Comparison of ENCODE assay signal across 8 cellular contexts in the genomic region with DNA sequence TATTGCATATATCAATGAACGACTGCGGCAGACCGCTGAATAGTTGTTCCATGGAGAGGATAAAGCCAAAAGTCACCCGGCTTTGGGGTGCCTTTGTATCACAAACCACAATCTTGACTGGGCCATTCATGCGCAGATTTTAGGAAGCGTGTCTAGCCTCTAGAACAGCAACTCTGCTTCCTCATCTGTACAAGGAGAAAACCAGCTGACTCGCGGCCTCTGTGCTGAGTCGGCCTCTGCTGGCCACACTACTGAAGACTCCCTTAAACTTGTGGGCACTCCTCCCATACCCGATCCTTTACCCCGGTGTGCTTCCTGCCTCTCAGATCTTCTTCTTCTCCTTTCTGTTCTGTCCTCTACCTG. TPM values are rescaled to one million over a fixed set of nuclear protein-coding genes. Genes with fewer than 3 reads are reported as not detected.
A peak's percentile ranks its signal among the peaks of the same experiment; 100 is the strongest.
DNase-seq lines count a peak whose midpoint lies in the region; ATAC-seq and TF ChIP-seq lines count a peak whose summit lies in the region.

No MANE protein-coding gene starts in this region.

- WGBS in lung, 2 donors: 13 to 26% methylated on average over 11 of the region's 11 CpGs
- 11 to 23% (median 12%) methylated on average over 11 of the region's 11 CpGs for WGBS in stomach, 5 donors

- H3K9me3 ChIP-seq in lung (ENCODE audit: control insufficient read depth in 2 of 2, insufficient read depth in 1 of 2, low read length in 1 of 2) (no peaks in the 10 kb centered on the region), stomach (no peaks in the 10 kb centered on the region)

- TF ChIP-seq POLR2A in stomach (IDR thresholded peaks at IDR 0.05): no peak

- intact Hi-C loops in dorsolateral prefrontal cortex (cut with DNase I): loop anchor here in 1 of 2 donors (5.0 kb wide), 1 partner anchor 38 kb away; no protein-coding TSS in a partner anchor
- intact Hi-C loops in stomach (cut with DNase I; ENCODE audit: low total_unique reads): loop anchor here (10.0 kb wide), 1 partner anchor 105 kb away; no protein-coding TSS in a partner anchor

- peak overlapping the region; percentile 65 for H3K4me3 Mint-ChIP-seq in T-helper 2 cell treated with Interferon-gamma antibody and Interleukin-4, amounts not matched to agents 5 μg/mL and 100 μg/mL, for 36 hours

- no peak for TF ChIP-seq EP300 in stomach (IDR thresholded peaks at IDR 0.05)

- peak; percentile 26 for DNase-seq in stimulated activated CD4-positive, alpha-beta T cell treated with anti-CD3 and anti-CD28 coated beads, Interleukin-2, amount 100 ng/mL, for 4 hours (ENCODE audit: low read depth)
- DNase-seq in stimulated activated CD4-positive, alpha-beta T cell treated with anti-CD3 and anti-CD28 coated beads, Interleukin-1b, Interleukin-23, amount 100 ng/mL, for 48 hours: no peak
- peak; percentile 35 for DNase-seq in T-helper 2 cell treated with Interferon-gamma antibody and Interleukin-4, amounts not matched to agents 5 μg/mL and 100 μg/mL, for 36 hours (ENCODE audit: low spot score)
- peak in 7 of 10 donors; percentile 45 to 73 (median 66) for DNase-seq in dorsolateral prefrontal cortex
- peak; percentile 73 for DNase-seq in lung (ENCODE audit: low spot score)
- peak; percentile 71 for DNase-seq in stomach
- no peak for DNase-seq in NK-92 (lab: John Stamatoyannopoulos, UW; ENCODE audit: unreplicated experiment)

- H3K9me3 Mint-ChIP-seq in T-helper 2 cell treated with Interferon-gamma antibody and Interleukin-4, amounts not matched to agents 5 μg/mL and 100 μg/mL, for 36 hours: peaks cover 13% of the 10 kb centered on the region

- H3K27me3 ChIP-seq in dorsolateral prefrontal cortex (peaks cover 0 to 8% (median 0%) of the 10 kb centered on the region in 45 donors), lung (ENCODE audit: control insufficient read depth, insufficient read depth) (no peaks in the 10 kb centered on the region), stomach (no peaks in the 10 kb centered on the region)

- H3K36me3 ChIP-seq in lung (ENCODE audit: control insufficient read depth in 2 of 2, insufficient read depth in 2 of 2, low read length in 2 of 2): no peaks in the 10 kb centered on the region
- H3K36me3 ChIP-seq in stomach: no peaks in the 10 kb centered on the region

- peak in 53 of 56 donors; percentile 23 to 68 (median 46) for TF ChIP-seq CTCF in dorsolateral prefrontal cortex (IDR thresholded peaks at IDR 0.05 in 54 of 56, conservative IDR thresholded peaks at IDR 0.05 in 2 of 56; ENCODE audit: low read depth in 1 of 56, partially characterized antibody in 56 of 56)
- TF ChIP-seq CTCF in lung (IDR thresholded peaks at IDR 0.05; ENCODE audit: control extremely low read depth, extremely low read depth): peak; percentile 26
- peak in 3 of 7 experiments; percentile 16 to 48 (median 21) for TF ChIP-seq CTCF in stomach (IDR thresholded peaks at IDR 0.05)

- H3K27ac Mint-ChIP-seq in T-helper 2 cell treated with Interferon-gamma antibody and Interleukin-4, amounts not matched to agents 5 μg/mL and 100 μg/mL, for 36 hours: peak overlapping the region; percentile 98

- ATAC-seq in HG03095 (IDR thresholded peaks at IDR 0.05; ENCODE audit: unreplicated experiment) (peak; percentile 59), lung (ENCODE audit: insufficient read depth, low FRiP score) (peak; percentile 71)

- H3K4me1 ChIP-seq in lung (ENCODE audit: control insufficient read depth in 2 of 2, insufficient read depth in 2 of 2, low read length in 2 of 2) (peaks cover 0 to 6% of the 10 kb centered on the region in 2 donors), stomach (peaks cover 6 to 18% (median 16%) of the 10 kb centered on the region in 4 donors)

- H3K4me3 ChIP-seq in dorsolateral prefrontal cortex: peak overlapping the region in 58 of 59 donors; percentile 15 to 72 (median 54)
- H3K4me3 ChIP-seq in lung: no peak overlapping the region
- peak overlapping the region; percentile 44 to 62 (median 54) for H3K4me3 ChIP-seq in stomach

- H3K27ac ChIP-seq in dorsolateral prefrontal cortex: no peak overlapping the region
- H3K27ac ChIP-seq in lung (ENCODE audit: low read depth in 1 of 2, low read length in 1 of 2): peak overlapping the region in 1 of 2 donors; percentile 67
- H3K27ac ChIP-seq in stomach: peak overlapping the region in 2 of 5 donors; percentile 20 to 44

- H3K27me3 Mint-ChIP-seq in T-helper 2 cell treated with Interferon-gamma antibody and Interleukin-4, amounts not matched to agents 5 μg/mL and 100 μg/mL, for 36 hours (ENCODE audit: low read depth): peaks cover 7% of the 10 kb centered on the region

- H3K36me3 Mint-ChIP-seq in T-helper 2 cell treated with Interferon-gamma antibody and Interleukin-4, amounts not matched to agents 5 μg/mL and 100 μg/mL, for 36 hours (ENCODE audit: low read depth): peaks cover 9% of the 10 kb centered on the region

- H3K4me1 Mint-ChIP-seq in T-helper 2 cell treated with Interferon-gamma antibody and Interleukin-4, amounts not matched to agents 5 μg/mL and 100 μg/mL, for 36 hours (ENCODE audit: low read depth): peaks cover 28% of the 10 kb centered on the region

RNA-seq across cellular contexts. Expression of a gene that starts 0.9 kb away (rescaled TPM):
- 10 to 100 TPM in 1 of 120 experiments, 1 to 10 TPM in 102, under 1 TPM in 17; 0.73 to 13.1 (median 2.2) TPM for total RNA-seq in dorsolateral prefrontal cortex
- total RNA-seq in lung: 10 to 100 TPM; 10.3 to 28.8 TPM
- polyA plus RNA-seq in lung: 1 to 10 TPM; 4.2 to 5.7 TPM
- 1 to 10 TPM in 2 of 5 donors, not detected in 3; 1.3 to 1.5 TPM for total RNA-seq in stomach
- polyA plus RNA-seq in stomach: under 1 TPM; 0.12 to 0.31 (median 0.20) TPM

RNA-seq across cellular contexts. Expression of a gene that starts 10.4 kb away (rescaled TPM):
- total RNA-seq in dorsolateral prefrontal cortex (10 to 100 TPM; 16.3 to 64.5 (median 29.4) TPM), lung (10 to 100 TPM; 21.0 to 55.3 TPM), stomach (10 to 100 TPM in 4 of 5 donors, 1 to 10 TPM in 1; 8.2 to 73.9 (median 15.6) TPM)
- polyA plus RNA-seq in lung (10 to 100 TPM; 16.9 to 21.6 TPM), stomach (10 to 100 TPM in 2 of 3 donors, 1 to 10 TPM in 1; 9.8 to 27.1 (median 11.3) TPM)

RNA-seq across cellular contexts. Expression of a gene that starts 49.3 kb away (rescaled TPM):
- total RNA-seq in dorsolateral prefrontal cortex (10 to 100 TPM in 83 of 120 experiments, 1 to 10 TPM in 37; 5.7 to 23.5 (median 11.1) TPM), lung (10 to 100 TPM; 18.2 to 26.8 TPM), stomach (100 to 1,000 TPM in 2 of 5 donors, 10 to 100 TPM in 3; 59.8 to 191 (median 86.8) TPM)
- polyA plus RNA-seq in lung (10 to 100 TPM; 10.2 to 32.3 TPM), stomach (100 to 1,000 TPM in 1 of 3 donors, 10 to 100 TPM in 2; 24.1 to 202 (median 43.7) TPM)

Comparison
In these comparisons a context has a peak if more than half of its experiments do, and no peak if none do; other contexts are left out.
1. DNase-seq: peak in stimulated activated CD4-positive, alpha-beta T cell treated with anti-CD3 and anti-CD28 coated beads, Interleukin-2, amount 100 ng/mL, for 4 hours (single experiment), T-helper 2 cell treated with Interferon-gamma antibody and Interleukin-4, amounts not matched to agents 5 μg/mL and 100 μg/mL, for 36 hours (single experiment), dorsolateral prefrontal cortex (7 of 10), lung (single experiment) and stomach (single experiment); none in stimulated activated CD4-positive, alpha-beta T cell treated with anti-CD3 and anti-CD28 coated beads, Interleukin-1b, Interleukin-23, amount 100 ng/mL, for 48 hours (single experiment) and NK-92 (single experiment).